22 cellular contexts compared by ENCODE assay signal in the genomic region with DNA sequence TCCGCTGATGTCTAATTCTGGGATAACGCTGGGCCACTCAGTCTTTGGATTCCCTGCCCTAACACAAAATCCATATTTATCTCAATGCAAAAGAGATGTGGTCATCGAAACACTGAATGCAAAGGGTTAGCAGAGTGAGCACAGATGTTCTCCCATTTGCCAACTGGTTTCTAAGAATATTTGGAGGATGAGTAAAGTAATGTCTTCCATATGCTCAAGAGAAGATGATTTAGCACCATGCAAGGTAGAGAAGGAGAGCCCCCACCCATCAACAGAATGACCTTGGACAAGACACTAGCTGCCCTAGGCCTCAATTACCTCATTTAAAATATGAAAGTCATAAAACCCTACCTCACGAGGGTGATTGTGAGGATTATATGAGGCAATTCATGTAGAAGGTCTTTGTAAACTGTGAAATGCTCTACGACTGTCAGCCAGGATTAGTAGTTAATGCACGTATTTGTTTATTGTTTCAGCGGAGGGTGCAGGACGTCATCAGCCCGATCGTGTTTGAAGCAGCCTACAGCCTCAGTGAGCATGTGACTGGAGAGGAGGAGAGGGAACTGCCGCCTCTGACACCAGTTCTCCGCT.
A peak's percentile ranks its signal among the peaks of the same experiment; 100 is the strongest.
DNase-seq lines count a peak whose midpoint lies in the region; ATAC-seq and TF ChIP-seq lines count a peak whose summit lies in the region.
"Had no signal": no experiment of that assay in that cellular context is flagged by ENCODE, and none has a peak within 500 bp of the region (broad histone marks: within the 10 kb centered on the region; RNA-seq: fewer than 3 reads in every experiment).

No MANE protein-coding gene starts in this region.

- no peak for TF ChIP-seq CTCF in gastroesophageal sphincter (IDR thresholded peaks at IDR 0.05)
- no peak for TF ChIP-seq CTCF in Peyer's patch (IDR thresholded peaks at IDR 0.05)

- peak; percentile 35 for ATAC-seq in gastroesophageal sphincter
- ATAC-seq in sciatic nerve, result peak; percentile 85
- ATAC-seq in HG03039 (IDR thresholded peaks at IDR 0.05; ENCODE audit: unreplicated experiment), result no peak
- ATAC-seq: body of pancreas, esophagus mucosa had no signal

- H3K4me3 Mint-ChIP-seq in activated CD4-positive, alpha-beta T cell treated with anti-CD3 and anti-CD28 coated beads, Interleukin-2, amount 10 ng/mL, durations not matched to agents 24 days and 14 days, result no peak overlapping the region

- H3K9me3 ChIP-seq in gastroesophageal sphincter, result no peaks in the 10 kb centered on the region
- H3K9me3 ChIP-seq in Peyer's patch, result no peaks in the 10 kb centered on the region
- H3K9me3 ChIP-seq: body of pancreas, ovary, testis had no signal

- intact Hi-C loops in sciatic nerve (cut with DNase I), result no loop called here
- intact Hi-C loops in activated CD4-positive, alpha-beta T cell treated with anti-CD3 and anti-CD28 coated beads, Interleukin-2, amount 10 ng/mL, durations not matched to agents 24 days and 14 days (cut with micrococcal nuclease), result no loop called here

- H3K36me3 ChIP-seq in gastroesophageal sphincter (peaks cover 0 to 21% of the 10 kb centered on the region in 2 donors), Peyer's patch (no peaks in the 10 kb centered on the region)
- H3K36me3 ChIP-seq: ovary had no signal

- in situ Hi-C loops in SK-MEL-5 (cut with HindIII; ENCODE audit: low pct_unique_long_range_greater_than_20kb, low sequenced_read_pairs), result no loop called here

- H3K4me3 ChIP-seq in gastroesophageal sphincter (no peak overlapping the region), Peyer's patch (no peak overlapping the region)
- H3K4me3 ChIP-seq: body of pancreas, ovary, skin epidermis, testis had no signal

- no peak overlapping the region for H3K27ac Mint-ChIP-seq in activated CD4-positive, alpha-beta T cell treated with anti-CD3 and anti-CD28 coated beads, Interleukin-2, amount 10 ng/mL, durations not matched to agents 24 days and 14 days

- WGBS in gastroesophageal sphincter (ENCODE audit: low coverage in 1 of 2), 2 donors, result 43 to 53% methylated on average over 4 to 11 of the region's 12 CpGs

- H3K4me1 ChIP-seq in gastroesophageal sphincter, result peaks cover 0 to 69% (median 16%) of the 10 kb centered on the region in 3 donors
- H3K4me1 ChIP-seq in Peyer's patch, result peaks cover 0 to 23% (median 0%) of the 10 kb centered on the region in 4 donors
- H3K4me1 ChIP-seq: body of pancreas had no signal

- peaks cover 9% of the 10 kb centered on the region for H3K27me3 Mint-ChIP-seq in activated CD4-positive, alpha-beta T cell treated with anti-CD3 and anti-CD28 coated beads, Interleukin-2, amount 10 ng/mL, durations not matched to agents 24 days and 14 days

- TF ChIP-seq POLR2A in gastroesophageal sphincter (IDR thresholded peaks at IDR 0.05) (no peak), Peyer's patch (IDR thresholded peaks at IDR 0.05) (no peak)

- TF ChIP-seq EP300 in gastroesophageal sphincter (IDR thresholded peaks at IDR 0.05), result no peak

- H3K27me3 ChIP-seq in gastroesophageal sphincter (no peaks in the 10 kb centered on the region), Peyer's patch (no peaks in the 10 kb centered on the region)
- H3K27me3 ChIP-seq: body of pancreas, ovary, testis had no signal

- DNase-seq in EH (ENCODE audit: low read depth) (peak; percentile 62), SK-MEL-5 (ENCODE audit: low read depth, low spot score) (peak; percentile 100), sciatic nerve (ENCODE audit: low spot score) (no peak), Peyer's patch (no peak), HPDE6-E6E7 (ENCODE audit: extremely low spot score) (no peak)
- DNase-seq in activated CD4-positive, alpha-beta T cell treated with anti-CD3 and anti-CD28 coated beads, Interleukin-2, amount 10 ng/mL, durations not matched to agents 24 days and 14 days, result no peak
- DNase-seq: activated CD4-positive, alpha-beta T cell treated with anti-CD3 and anti-CD28 coated beads, Interleukin-2, amount 50 U/mL, for 1 hour; activated naive CD4-positive, alpha-beta T cell treated with anti-CD3 and anti-CD28 coated beads, Interleukin-2, amount 50 U/mL, for 16 hours; AML-193; body of pancreas; dermis blood vessel endothelial cell; GOT3; NCI-H1092; ovary; stimulated activated CD4-positive, alpha-beta T cell treated with anti-CD3 and anti-CD28 coated beads, Interleukin-4, amount 100 ng/mL, for 4 hours; stimulated activated CD8-positive, alpha-beta memory T cell treated with anti-CD3 and anti-CD28 coated beads, Interleukin-4, amount 100 ng/mL, for 48 hours; SW 1271; testis had no signal

- no peaks in the 10 kb centered on the region for H3K36me3 Mint-ChIP-seq in activated CD4-positive, alpha-beta T cell treated with anti-CD3 and anti-CD28 coated beads, Interleukin-2, amount 10 ng/mL, durations not matched to agents 24 days and 14 days (ENCODE audit: low read depth)

- H3K27ac ChIP-seq in gastroesophageal sphincter (peak overlapping the region in 3 of 4 donors; percentile 39 to 64 (median 46)), Peyer's patch (peak overlapping the region in 1 of 4 donors; percentile 7)
- H3K27ac ChIP-seq: body of pancreas, ovary, testis had no signal

- no peaks in the 10 kb centered on the region for H3K9me3 Mint-ChIP-seq in activated CD4-positive, alpha-beta T cell treated with anti-CD3 and anti-CD28 coated beads, Interleukin-2, amount 10 ng/mL, durations not matched to agents 24 days and 14 days

- H3K4me1 Mint-ChIP-seq in activated CD4-positive, alpha-beta T cell treated with anti-CD3 and anti-CD28 coated beads, Interleukin-2, amount 10 ng/mL, durations not matched to agents 24 days and 14 days, result no peaks in the 10 kb centered on the region

Comparison
In these comparisons a context has a peak if more than half of its experiments do, and no peak if none do; other contexts are left out.
1. DNase-seq: peak in EH (single experiment) and SK-MEL-5 (single experiment); none in sciatic nerve (single experiment), activated CD4-positive, alpha-beta T cell treated with anti-CD3 and anti-CD28 coated beads, Interleukin-2, amount 10 ng/mL, durations not matched to agents 24 days and 14 days (single experiment), Peyer's patch (0 of 3) and HPDE6-E6E7 (single experiment).